In the genomic region with DNA sequence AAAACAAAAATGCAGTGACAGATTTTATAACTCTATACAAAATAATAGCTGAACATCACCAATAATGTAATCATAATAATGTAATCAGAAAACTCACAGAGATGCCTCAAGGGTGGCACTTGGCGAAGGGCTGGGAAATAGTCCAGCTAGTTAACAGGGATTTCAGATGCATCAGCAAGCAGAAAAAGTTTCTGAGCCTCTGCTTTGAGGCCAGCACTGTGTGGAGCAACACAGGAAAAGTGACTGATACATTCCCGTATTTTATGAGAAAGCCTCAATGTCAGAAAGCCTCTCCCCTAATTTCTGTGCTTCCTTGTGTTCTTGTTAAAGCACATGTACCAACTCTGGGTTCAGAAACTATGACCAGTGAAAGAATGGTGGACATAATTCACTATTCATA, we compare ENCODE assay signal across 17 cellular contexts.
DNase-seq lines count a peak whose midpoint lies in the region; ATAC-seq and TF ChIP-seq lines count a peak whose summit lies in the region.
"Had no signal": no experiment of that assay in that cellular context is flagged by ENCODE, and none has a peak within 500 bp of the region (broad histone marks: within the 10 kb centered on the region; RNA-seq: fewer than 3 reads in every experiment).

No MANE protein-coding gene starts in this region.

- TF ChIP-seq CTCF in smooth muscle cell (IDR thresholded peaks at IDR 0.05; ENCODE audit: borderline replicate concordance, insufficient read depth, poor library complexity, severe bottlenecking): no peak
- TF ChIP-seq CTCF in upper lobe of right lung (IDR thresholded peaks at IDR 0.05): no peak

- intact Hi-C loops in upper lobe of right lung (cut with DNase I) (no loop called here), aorta (cut with DNase I) (no loop called here)

- H2AFZ ChIP-seq in smooth muscle cell (ENCODE audit: low read depth): peak overlapping the region; percentile 24

- no peaks in the 10 kb centered on the region for H4K20me1 ChIP-seq in smooth muscle cell (ENCODE audit: low read depth)
- H4K20me1 ChIP-seq: BLaER1 had no signal

- H3K4me1 ChIP-seq in adipocyte (ENCODE audit: control insufficient read depth, insufficient read depth, low read length): peaks cover 25% of the 10 kb centered on the region
- no peaks in the 10 kb centered on the region for H3K4me1 ChIP-seq in smooth muscle cell (ENCODE audit: low read depth)
- H3K4me1 ChIP-seq in upper lobe of right lung: no peaks in the 10 kb centered on the region
- no peaks in the 10 kb centered on the region for H3K4me1 ChIP-seq in aorta (ENCODE audit: control insufficient read depth in 1 of 2, insufficient read depth in 2 of 2, low read length in 2 of 2)
- H3K4me1 ChIP-seq: BLaER1, Caco-2, HAP-1 had no signal

- ATAC-seq in upper lobe of right lung (no peak), aorta (ENCODE audit: low FRiP score) (no peak)
- ATAC-seq: CD8-positive, alpha-beta T cell had no signal

- H3K27me3 ChIP-seq in adipocyte (replicated peaks; ENCODE audit: control insufficient read depth, insufficient read depth, low read length) (peaks cover 4% of the 10 kb centered on the region), smooth muscle cell (ENCODE audit: low read depth) (peaks cover 6% of the 10 kb centered on the region), upper lobe of right lung (no peaks in the 10 kb centered on the region), aorta (ENCODE audit: control insufficient read depth in 1 of 2, insufficient read depth in 2 of 2, low read length in 1 of 2) (no peaks in the 10 kb centered on the region)
- H3K27me3 ChIP-seq: BLaER1 had no signal

- peak overlapping the region; percentile 50 for H3K4me3 ChIP-seq in SK-N-MC
- H3K4me3 ChIP-seq in adipocyte (ENCODE audit: low read length): peak overlapping the region; percentile 57
- H3K4me3 ChIP-seq in smooth muscle cell: no peak overlapping the region
- no peak overlapping the region for H3K4me3 ChIP-seq in upper lobe of right lung
- no peak overlapping the region for H3K4me3 ChIP-seq in aorta (ENCODE audit: low read length in 2 of 2)
- H3K4me3 ChIP-seq: BLaER1, HAP-1 had no signal

- no peaks in the 10 kb centered on the region for H3K79me2 ChIP-seq in smooth muscle cell (ENCODE audit: low read depth)

- H3K36me3 ChIP-seq in SK-N-MC (ENCODE audit: insufficient read depth, low read length) (no peaks in the 10 kb centered on the region), adipocyte (ENCODE audit: control insufficient read depth, insufficient read depth, low read length, severe bottlenecking) (no peaks in the 10 kb centered on the region), smooth muscle cell (ENCODE audit: low read depth) (no peaks in the 10 kb centered on the region), upper lobe of right lung (no peaks in the 10 kb centered on the region), aorta (ENCODE audit: control insufficient read depth in 1 of 2, insufficient read depth in 2 of 2, low read length in 1 of 2) (no peaks in the 10 kb centered on the region)
- H3K36me3 ChIP-seq: BLaER1, HAP-1 had no signal

- H3K9me3 ChIP-seq in SK-N-MC (ENCODE audit: low read depth, low read length) (no peaks in the 10 kb centered on the region), adipocyte (ENCODE audit: control insufficient read depth, low read length) (no peaks in the 10 kb centered on the region), smooth muscle cell (replicated peaks; ENCODE audit: low read depth) (no peaks in the 10 kb centered on the region), upper lobe of right lung (no peaks in the 10 kb centered on the region), aorta (ENCODE audit: control insufficient read depth, low read length) (peaks cover 1% of the 10 kb centered on the region)
- H3K9me3 ChIP-seq: BLaER1, Caco-2, HAP-1 had no signal

- DNase-seq in SK-N-MC (ENCODE audit: low read depth, low spot score) (no peak), adipocyte (ENCODE audit: low read depth) (no peak), fibroblast of gingiva (ENCODE audit: low read depth) (peak; percentile 71), smooth muscle cell (lab: John Stamatoyannopoulos, UW; ENCODE audit: unreplicated experiment) (no peak), upper lobe of right lung (no peak), NCI-H1436 treated with DMSO at 0.1 percent for 48 hours (lab: John Stamatoyannopoulos, UW) (no peak), aorta (no peak)
- DNase-seq: Caco-2; CD4-positive, CD25-positive, alpha-beta regulatory T cell; CD8-positive, alpha-beta T cell; DMS153; DND-41; GOT3; HFFc6 had no signal

- H3K9ac ChIP-seq in SK-N-MC (ENCODE audit: insufficient read length): no peak overlapping the region
- peak overlapping the region; percentile 73 for H3K9ac ChIP-seq in adipocyte (ENCODE audit: low read length)
- H3K9ac ChIP-seq in smooth muscle cell (ENCODE audit: low read depth): no peak overlapping the region
- H3K9ac ChIP-seq: BLaER1 had no signal

- peak overlapping the region; percentile 77 for H3K27ac ChIP-seq in SK-N-MC
- no peak overlapping the region for H3K27ac ChIP-seq in smooth muscle cell (ENCODE audit: low read depth)
- H3K27ac ChIP-seq in upper lobe of right lung: no peak overlapping the region
- no peak overlapping the region for H3K27ac ChIP-seq in aorta (ENCODE audit: low read depth in 1 of 2, low read length in 2 of 2)
- H3K27ac ChIP-seq: BLaER1, C4-2B had no signal

- 41% methylated on average over 2 of the region's 2 CpGs for WGBS in smooth muscle cell (ENCODE audit: low lambda C conversion rate)
- 67% methylated on average over 2 of the region's 2 CpGs for WGBS in aorta, 2 donors

- no peak overlapping the region for H3K4me2 ChIP-seq in smooth muscle cell
- H3K4me2 ChIP-seq: BLaER1 had no signal

- H3F3A ChIP-seq in smooth muscle cell (ENCODE audit: low read depth): no peaks in the 10 kb centered on the region

Comparison
In these comparisons a context has a peak if more than half of its experiments do, and no peak if none do; other contexts are left out.
1. H3K4me3 ChIP-seq: peak in SK-N-MC (single experiment) and adipocyte (single experiment); none in smooth muscle cell (single experiment), upper lobe of right lung (single experiment) and aorta (0 of 2).